4 cellular contexts compared by ENCODE assay signal in the genomic region with DNA sequence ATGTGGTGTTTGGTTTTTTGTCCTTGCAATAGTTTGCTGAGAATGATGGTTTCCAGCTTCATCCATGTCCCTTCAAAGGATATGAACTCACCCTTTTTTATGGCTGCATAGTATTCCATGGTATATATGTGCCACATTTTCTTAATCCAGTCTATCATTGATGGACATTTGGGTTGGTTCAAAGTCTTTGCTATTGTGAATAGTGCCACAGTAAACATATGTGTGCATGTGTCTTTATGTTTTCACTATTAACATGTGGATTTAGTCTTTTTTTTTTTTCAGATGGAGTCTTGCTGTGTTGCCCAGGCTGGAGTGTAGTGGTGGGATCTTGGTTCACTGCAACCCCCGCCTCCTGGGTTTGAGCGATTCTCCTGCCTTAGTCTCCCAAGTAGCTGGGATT.
A peak's percentile ranks its signal among the peaks of the same experiment; 100 is the strongest.
TF ChIP-seq lines count a peak whose summit lies in the region.

No MANE protein-coding gene starts in this region.

TF ChIP-seq in HEK293, 187 proteins besides CTCF, POLR2A, EP300 and RAD21:
- TF ChIP-seq, protein P1, sequence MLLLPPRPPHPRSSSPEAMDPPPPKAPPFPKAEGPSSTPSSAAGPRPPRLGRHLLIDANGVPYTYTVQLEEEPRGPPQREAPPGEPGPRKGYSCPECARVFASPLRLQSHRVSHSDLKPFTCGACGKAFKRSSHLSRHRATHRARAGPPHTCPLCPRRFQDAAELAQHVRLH (tag by site-specific recombination; IDR thresholded peaks at IDR 0.05), result peak; percentile 85
- TF ChIP-seq ZNF121 (tag by site-specific recombination; IDR thresholded peaks at IDR 0.05) (peak; percentile 78), ZNF146 (tag by site-specific recombination; IDR thresholded peaks at IDR 0.05) (peak; percentile 99)
- TF ChIP-seq, protein P2, sequence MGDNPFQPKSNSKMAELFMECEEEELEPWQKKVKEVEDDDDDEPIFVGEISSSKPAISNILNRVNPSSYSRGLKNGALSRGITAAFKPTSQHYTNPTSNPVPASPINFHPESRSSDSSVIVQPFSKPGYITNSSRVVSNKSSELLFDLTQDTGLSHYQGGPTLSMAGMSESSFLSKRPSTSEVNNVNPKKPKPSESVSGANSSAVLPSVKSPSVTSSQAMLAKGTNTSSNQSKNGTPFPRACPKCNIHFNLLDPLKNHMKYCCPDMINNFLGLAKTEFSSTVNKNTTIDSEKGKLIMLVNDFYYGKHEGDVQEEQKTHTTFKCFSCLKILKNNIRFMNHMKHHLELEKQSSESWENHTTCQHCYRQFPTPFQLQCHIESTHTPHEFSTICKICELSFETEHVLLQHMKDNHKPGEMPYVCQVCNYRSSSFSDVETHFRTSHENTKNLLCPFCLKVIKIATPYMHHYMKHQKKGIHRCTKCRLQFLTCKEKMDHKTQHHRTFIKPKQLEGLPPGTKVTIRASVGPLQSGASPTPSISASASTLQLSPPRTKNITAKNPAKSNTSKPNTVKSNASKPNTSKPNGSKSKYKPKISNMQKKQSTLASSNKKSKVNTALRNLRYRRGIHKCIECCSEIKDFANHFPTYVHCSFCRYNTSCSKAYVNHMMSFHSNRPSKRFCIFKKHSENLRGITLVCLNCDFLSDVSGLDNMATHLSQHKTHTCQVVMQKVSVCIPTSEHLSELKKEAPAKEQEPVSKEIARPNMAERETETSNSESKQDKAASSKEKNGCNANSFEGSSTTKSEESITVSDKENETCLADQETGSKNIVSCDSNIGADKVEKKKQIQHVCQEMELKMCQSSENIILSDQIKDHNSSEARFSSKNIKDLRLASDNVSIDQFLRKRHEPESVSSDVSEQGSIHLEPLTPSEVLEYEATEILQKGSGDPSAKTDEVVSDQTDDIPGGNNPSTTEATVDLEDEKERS (tag by site-specific recombination; IDR thresholded peaks at IDR 0.05), result peak; percentile 60; the same call in 1 of the 2 replicates

TF ChIP-seq in WTC11, 78 proteins besides CTCF, POLR2A, EP300 and RAD21:
- TF ChIP-seq ZNF121 (CRISPR knock-in tag; IDR thresholded peaks at IDR 0.05), result peak; percentile 54; the same call in 1 of the 2 replicates
TF ChIP-seq in WTC11: peak in this region for 1; not testable (repeated sequence) for 77.

TF ChIP-seq in K562, 482 proteins besides CTCF, POLR2A, EP300 and RAD21:
- TF ChIP-seq ZNF146 (CRISPR knock-in tag; IDR thresholded peaks at IDR 0.05; ENCODE audit: unreplicated experiment) (peak; percentile 90), KDM1A (IDR thresholded peaks at IDR 0.05) (peak; percentile 23 to 44; a peak in 3 of 4 replicates), ZNF121 (CRISPR knock-in tag; conservative IDR thresholded peaks at IDR 0.05) (peak; percentile 68; the same call in 1 of the 2 replicates), SMARCA5 (IDR thresholded peaks at IDR 0.05) (peak; percentile 77; the same call in 1 of the 2 replicates), BCOR (IDR thresholded peaks at IDR 0.05) (peak; percentile 76)
TF ChIP-seq in K562: peak in this region for 5; not testable (repeated sequence) for 477.

TF ChIP-seq in HepG2, 621 proteins besides CTCF, POLR2A, EP300 and RAD21:
- 0 out of 2 replicates have a peak, but pooled peaks have one; percentile 14 for TF ChIP-seq ZNF121 (CRISPR knock-in tag; IDR thresholded peaks at IDR 0.05)
TF ChIP-seq in HepG2: peak in this region for 1; not testable (repeated sequence) for 620.
